ENCODE assay signal across 1 cellular context in genomic region chr2:162037028-162037795, GRCh38.
TF ChIP-seq lines count a peak whose summit lies in the region.

No MANE protein-coding gene starts in this region.

TF ChIP-seq in WTC11, 78 proteins besides CTCF, POLR2A, EP300 and RAD21:
- TF ChIP-seq ZNF232 (CRISPR knock-in tag; IDR thresholded peaks at IDR 0.05) (no peak), ELF4 (CRISPR knock-in tag; IDR thresholded peaks at IDR 0.05; ENCODE audit: low read depth) (no peak), IRF1 (CRISPR knock-in tag; IDR thresholded peaks at IDR 0.05) (no peak), ZBTB43 (CRISPR knock-in tag; IDR thresholded peaks at IDR 0.05) (no peak), USF2 (CRISPR knock-in tag; IDR thresholded peaks at IDR 0.05) (no peak), FOXP1 (CRISPR knock-in tag; IDR thresholded peaks at IDR 0.05; ENCODE audit: borderline replicate concordance) (no peak), FOXP4 (CRISPR knock-in tag; IDR thresholded peaks at IDR 0.05) (no peak)
